Comparison of ENCODE assay signal across 1 cellular context in genomic region chr5:115583474-115583873, GRCh38.
TF ChIP-seq lines count a peak whose summit lies in the region.

No MANE protein-coding gene starts in this region.

TF ChIP-seq in H1, 55 proteins besides CTCF, POLR2A, EP300 and RAD21:
- TF ChIP-seq GABPA (IDR thresholded peaks at IDR 0.05; ENCODE audit: borderline replicate concordance, insufficient read depth, low read length) (no peak), CHD7 (IDR thresholded peaks at IDR 0.05; ENCODE audit: insufficient replicate concordance, low read length) (no peak), POLR2AphosphoS5 (IDR thresholded peaks at IDR 0.05; ENCODE audit: low read depth, low read length) (no peak), NRF1 (IDR thresholded peaks at IDR 0.05; ENCODE audit: low read depth, low read length) (no peak), EGR1 (IDR thresholded peaks at IDR 0.05; ENCODE audit: borderline replicate concordance, low read depth, low read length) (no peak), SP1 (IDR thresholded peaks at IDR 0.05; ENCODE audit: low read depth, low read length) (no peak), TCF12 (IDR thresholded peaks at IDR 0.05; ENCODE audit: low read depth, low read length) (no peak), RBBP5 (IDR thresholded peaks at IDR 0.05; ENCODE audit: borderline replicate concordance, low read depth, low read length) (no peak), SAP30 (IDR thresholded peaks at IDR 0.05; ENCODE audit: insufficient read depth, insufficient replicate concordance, low read length) (no peak), MAFK (IDR thresholded peaks at IDR 0.05; ENCODE audit: low read depth, low read length) (no peak), ZNF274 (IDR thresholded peaks at IDR 0.05; ENCODE audit: borderline replicate concordance, extremely low read depth, low read length) (no peak), ASH2L (IDR thresholded peaks at IDR 0.05; ENCODE audit: low read length) (no peak), GTF2F1 (IDR thresholded peaks at IDR 0.05; ENCODE audit: borderline replicate concordance, low read depth, low read length) (no peak)
TF ChIP-seq in H1: peak in this region for 0.
